ENCODE assay signal across 10 cellular contexts in genomic region chr22:47008208-47008885, GRCh38.
"Had no signal": no experiment of that assay in that cellular context is flagged by ENCODE, and none has a peak within 500 bp of the region (broad histone marks: within the 10 kb centered on the region; RNA-seq: fewer than 3 reads in every experiment).

No MANE protein-coding gene starts in this region.

- H3K27me3 Mint-ChIP-seq: IgD-negative memory B cell had no signal

- H3K4me3 Mint-ChIP-seq: HFFc6, IgD-negative memory B cell had no signal

- H3K4me1 ChIP-seq: HAP-1 had no signal

- FAIRE-seq: HepG2 had no signal

- H3K9me3 Mint-ChIP-seq: HFFc6, IgD-negative memory B cell had no signal

- DNase-seq: GM23248, GOT3, H7, HFFc6, KBM-7 had no signal

- H3K9ac ChIP-seq: GM23248 had no signal

- H3K9me3 ChIP-seq: HAP-1 had no signal

- H3K36me3 ChIP-seq: HAP-1 had no signal

- H3K27ac Mint-ChIP-seq: HFFc6, IgD-negative memory B cell had no signal

- H3K36me3 Mint-ChIP-seq: IgD-negative memory B cell had no signal

- ATAC-seq: HCT116, HepG2 had no signal

- H3K4me3 ChIP-seq: GM23248, HAP-1 had no signal

- H3K27ac ChIP-seq: GM23248, HL-60 had no signal
